16 cellular contexts compared by ENCODE assay signal in genomic region chr20:10728873-10729670, GRCh38.
"Had no signal": no experiment of that assay in that cellular context is flagged by ENCODE, and none has a peak within 500 bp of the region (broad histone marks: within the 10 kb centered on the region; RNA-seq: fewer than 3 reads in every experiment).

No MANE protein-coding gene starts in this region.

- H3K4me1 Mint-ChIP-seq: activated CD4-positive, alpha-beta memory T cell treated with anti-CD3 and anti-CD28 coated beads, Interleukin-2, amount 10 ng/mL, durations not matched to agents 7 days and 5 days; activated naive CD4-positive, alpha-beta T cell treated with anti-CD3 and anti-CD28 coated beads, Interleukin-2, amount 50 U/mL, for 24 hours; neural crest cell; stimulated activated memory B cell treated with anti-CD40 and anti-IgM and Interleukin-4, amounts not matched to agents 10 μg/mL and 1 μg/mL and 100 μg/mL, for 72 hours; T-helper 17 cell had no signal

- H3K4me3 Mint-ChIP-seq: activated CD4-positive, alpha-beta memory T cell treated with anti-CD3 and anti-CD28 coated beads, Interleukin-2, amount 10 ng/mL, durations not matched to agents 7 days and 5 days; activated naive CD4-positive, alpha-beta T cell treated with anti-CD3 and anti-CD28 coated beads, Interleukin-2, amount 50 U/mL, for 24 hours; activated T-cell treated with anti-CD3 and anti-CD28 coated beads, Interleukin-2, amount 50 U/mL, for 4 hours; brain; effector memory CD8-positive, alpha-beta T cell; neural crest cell; stimulated activated memory B cell treated with anti-CD40 and anti-IgM and Interleukin-4, amounts not matched to agents 10 μg/mL and 1 μg/mL and 100 μg/mL, for 72 hours; T-helper 17 cell had no signal

- H3K4me3 ChIP-seq: pancreas, tibial nerve, uterus had no signal

- H3K36me3 ChIP-seq: pancreas, tibial nerve, uterus had no signal

- H3K27me3 ChIP-seq: pancreas, tibial nerve, uterus had no signal

- H3K36me3 Mint-ChIP-seq: activated naive CD4-positive, alpha-beta T cell treated with anti-CD3 and anti-CD28 coated beads, Interleukin-2, amount 50 U/mL, for 24 hours; brain; stimulated activated memory B cell treated with anti-CD40 and anti-IgM and Interleukin-4, amounts not matched to agents 10 μg/mL and 1 μg/mL and 100 μg/mL, for 72 hours had no signal

- DNase-seq: activated CD4-positive, alpha-beta memory T cell treated with anti-CD3 and anti-CD28 coated beads, Interleukin-2, amount 10 ng/mL, durations not matched to agents 7 days and 5 days; activated CD4-positive, alpha-beta T cell treated with anti-CD3 and anti-CD28 coated beads for 4 hours; activated effector memory CD4-positive, alpha-beta T cell treated with Interleukin-2 at 50 U/mL for 16 hours; activated T-cell treated with anti-CD3 and anti-CD28 coated beads, Interleukin-2, amount 50 U/mL, for 4 hours; cerebellar nuclear complex; effector memory CD8-positive, alpha-beta T cell; glutamatergic neuron; hypothalamus; pancreas; T-helper 17 cell; uterus had no signal

- ATAC-seq: activated T-cell treated with anti-CD3 and anti-CD28 coated beads, Interleukin-2, amount 50 U/mL, for 4 hours; effector memory CD8-positive, alpha-beta T cell; pancreas; stimulated activated memory B cell treated with anti-CD40 and anti-IgM and Interleukin-4, amounts not matched to agents 10 μg/mL and 1 μg/mL and 100 μg/mL, for 72 hours; T-helper 17 cell had no signal

- H3K9me3 ChIP-seq: pancreas, uterus had no signal

- H3K27ac Mint-ChIP-seq: activated CD4-positive, alpha-beta memory T cell treated with anti-CD3 and anti-CD28 coated beads, Interleukin-2, amount 10 ng/mL, durations not matched to agents 7 days and 5 days; activated naive CD4-positive, alpha-beta T cell treated with anti-CD3 and anti-CD28 coated beads, Interleukin-2, amount 50 U/mL, for 24 hours; brain; effector memory CD8-positive, alpha-beta T cell; stimulated activated memory B cell treated with anti-CD40 and anti-IgM and Interleukin-4, amounts not matched to agents 10 μg/mL and 1 μg/mL and 100 μg/mL, for 72 hours; T-helper 17 cell had no signal

- H3K27ac ChIP-seq: pancreas, tibial nerve, uterus had no signal

- H3K9me3 Mint-ChIP-seq: activated CD4-positive, alpha-beta memory T cell treated with anti-CD3 and anti-CD28 coated beads, Interleukin-2, amount 10 ng/mL, durations not matched to agents 7 days and 5 days had no signal

- H3K4me1 ChIP-seq: pancreas, uterus had no signal
